Comparison of ENCODE assay signal across 12 cellular contexts in the genomic region with DNA sequence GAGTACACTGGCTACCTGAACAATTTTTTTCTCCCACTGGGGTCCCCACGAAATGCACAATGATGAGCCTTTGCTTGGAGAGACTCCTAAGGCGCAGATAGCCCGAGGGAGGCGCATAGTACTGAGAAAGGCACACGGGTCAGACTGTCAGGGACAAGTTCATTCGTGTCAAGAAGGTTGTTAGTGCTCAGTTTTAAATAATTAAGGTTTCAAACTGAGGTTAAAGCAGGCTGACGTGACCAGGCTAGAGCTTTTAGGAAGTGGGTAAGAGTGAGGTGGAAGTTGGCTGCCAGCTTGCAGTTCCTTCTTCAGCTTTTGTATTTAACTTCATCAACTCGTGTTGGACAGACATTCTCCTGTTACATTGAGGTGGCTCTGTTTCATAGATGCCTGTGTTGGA. TPM values are rescaled to one million over a fixed set of nuclear protein-coding genes. Genes with fewer than 3 reads are reported as not detected.
DNase-seq lines count a peak whose midpoint lies in the region; ATAC-seq, FAIRE-seq and TF ChIP-seq lines count a peak whose summit lies in the region.
"Had no signal": no experiment of that assay in that cellular context is flagged by ENCODE, and none has a peak within 500 bp of the region (broad histone marks: within the 10 kb centered on the region; RNA-seq: fewer than 3 reads in every experiment).

No MANE protein-coding gene starts in this region.

- H2AFZ ChIP-seq in mammary epithelial cell (ENCODE audit: low read depth, low read length) (no peak overlapping the region), K562 (ENCODE audit: low read depth, low read length) (no peak overlapping the region)

- peaks cover 68% of the 10 kb centered on the region for H3K79me2 ChIP-seq in mammary epithelial cell (ENCODE audit: insufficient read depth, low read length)
- H3K79me2 ChIP-seq in K562 (ENCODE audit: control insufficient read depth, insufficient read depth, low read length), result peaks cover 73% of the 10 kb centered on the region

- H3K9me3 ChIP-seq in mammary epithelial cell (replicated peaks; ENCODE audit: insufficient read depth, low read length), result no peaks in the 10 kb centered on the region
- H3K9me3 ChIP-seq in breast epithelium, result no peaks in the 10 kb centered on the region
- H3K9me3 ChIP-seq in K562 (replicated peaks; ENCODE audit: control insufficient read depth, insufficient read depth, low read depth, low read length), result no peaks in the 10 kb centered on the region
- H3K9me3 ChIP-seq in body of pancreas, result no peaks in the 10 kb centered on the region
- H3K9me3 ChIP-seq: suprapubic skin had no signal

- CTCF ChIA-PET in mammary epithelial cell (lab: Charles Lee; ENCODE audit: low non-redundant PET), result no interaction called here
- CTCF ChIA-PET in K562 (lab: Yijun Ruan, JAX; ENCODE audit: low intra/inter-chr PET ratio), result no interaction called here

- H3K27ac ChIP-seq in mammary epithelial cell (ENCODE audit: insufficient read depth, low read depth, low read length) (no peak overlapping the region), breast epithelium (no peak overlapping the region), HL-60 (replicated peaks) (peak overlapping the region; percentile 35), K562 (ENCODE audit: extremely low read depth, low read depth, low read length) (no peak overlapping the region), body of pancreas (no peak overlapping the region)
- H3K27ac ChIP-seq: suprapubic skin had no signal

- no peak for TF ChIP-seq RAD21 in K562 (CRISPR knock-in tag; conservative IDR thresholded peaks at IDR 0.05 in 1 of 2, IDR thresholded peaks at IDR 0.05 in 1 of 2)

- H4K20me1 ChIP-seq in mammary epithelial cell (ENCODE audit: insufficient read depth, low read length), result no peaks in the 10 kb centered on the region
- H4K20me1 ChIP-seq in K562 (replicated peaks; ENCODE audit: control insufficient read depth, insufficient read depth, low read length), result peaks cover 20% of the 10 kb centered on the region

- peaks cover 6% of the 10 kb centered on the region for H3K9me1 ChIP-seq in K562 (ENCODE audit: control insufficient read depth, insufficient read depth, low read length)

- intact Hi-C loops in mammary epithelial cell (cut with micrococcal nuclease), result no loop called here
- intact Hi-C loops in breast epithelium (cut with DNase I; ENCODE audit: low total_unique reads), result no loop called here
- intact Hi-C loops in K562 (cut with micrococcal nuclease), result no loop called here
- intact Hi-C loops in body of pancreas (cut with DNase I), result no loop called here

- H3K36me3 Mint-ChIP-seq in stimulated activated effector memory CD8-positive, alpha-beta T cell treated with anti-CD3 and anti-CD28 coated beads, Interleukin-12 subunit alpha, Interleukin-12 subunit beta, amount 100 ng/mL, for 72 hours, result peaks cover 75% of the 10 kb centered on the region

- peaks cover 15% of the 10 kb centered on the region for H3K4me1 ChIP-seq in mammary epithelial cell (ENCODE audit: insufficient read depth, low read length)
- no peaks in the 10 kb centered on the region for H3K4me1 ChIP-seq in breast epithelium
- peaks cover 0 to 28% of the 10 kb centered on the region in 2 experiments; a peak in 4 of 5 replicates for H3K4me1 ChIP-seq in K562 (replicated peaks in 1 of 2; ENCODE audit: control insufficient read depth in 2 of 2, insufficient read depth in 2 of 2, low read length in 2 of 2)
- H3K4me1 ChIP-seq in body of pancreas, result peaks cover 15% of the 10 kb centered on the region

- ATAC-seq in K562, result peak; percentile 56
- peak; percentile 45 for ATAC-seq in stimulated activated effector memory CD8-positive, alpha-beta T cell treated with anti-CD3 and anti-CD28 coated beads, Interleukin-12 subunit alpha, Interleukin-12 subunit beta, amount 100 ng/mL, for 72 hours
- ATAC-seq in GM18519 (IDR thresholded peaks at IDR 0.05; ENCODE audit: low FRiP score, unreplicated experiment), result no peak
- no peak for ATAC-seq in body of pancreas

- in situ Hi-C loops in mammary epithelial cell (cut with MboI; ENCODE audit: low sequenced_read_pairs in 2 of 2), result no loop called here
- in situ Hi-C loops in K562 (cut with MboI), result no loop called here

- DNase-seq in mammary epithelial cell (no peak), breast epithelium (ENCODE audit: low spot score in 2 of 2) (no peak), HL-60 (ENCODE audit: low read depth in 1 of 2, low spot score in 1 of 2) (peak in 1 of 2 experiments; percentile 48), K562 (ENCODE audit: extremely low read depth in 1 of 4, low spot score in 3 of 4) (no peak), body of pancreas (no peak)
- no peak for DNase-seq in stimulated activated effector memory CD8-positive, alpha-beta T cell treated with anti-CD3 and anti-CD28 coated beads, Interleukin-12 subunit alpha, Interleukin-12 subunit beta, amount 100 ng/mL, for 72 hours (ENCODE audit: low spot score in 2 of 2)
- DNase-seq in stimulated activated naive CD4-positive, alpha-beta T cell (lab: John Stamatoyannopoulos, UW), result no peak
- DNase-seq: DMS 273 treated with DMSO at 0.1 percent for 48 hours; stimulated activated CD4-positive, alpha-beta T cell treated with anti-CD3 and anti-CD28 coated beads, Interleukin-4, amount 100 ng/mL, for 4 hours; T1000 had no signal

- no peak for FAIRE-seq in K562 (lab: Jason Lieb, UNC)

- no peak for TF ChIP-seq EP300 in K562 (IDR thresholded peaks at IDR 0.05; ENCODE audit: low read length)

- H3K4me1 Mint-ChIP-seq in stimulated activated effector memory CD8-positive, alpha-beta T cell treated with anti-CD3 and anti-CD28 coated beads, Interleukin-12 subunit alpha, Interleukin-12 subunit beta, amount 100 ng/mL, for 72 hours, result peaks cover 31% of the 10 kb centered on the region

- H3K4me3 ChIP-seq in mammary epithelial cell (replicated peaks in 1 of 3; ENCODE audit: insufficient read depth in 1 of 3, low read depth in 2 of 3, low read length in 3 of 3), result no peak overlapping the region
- no peak overlapping the region for H3K4me3 ChIP-seq in breast epithelium
- no peak overlapping the region for H3K4me3 ChIP-seq in HL-60 (replicated peaks; ENCODE audit: insufficient read depth, low read length)
- no peak overlapping the region for H3K4me3 ChIP-seq in K562
- no peak overlapping the region for H3K4me3 ChIP-seq in body of pancreas
- H3K4me3 ChIP-seq: suprapubic skin had no signal

- BruUV-seq in mammary epithelial cell (replicated peaks; lab: Mats Ljungman, UMichigan) (no TSS peak), K562 (replicated peaks; lab: Mats Ljungman, UMichigan) (no TSS peak)

- peak overlapping the region; percentile 56 for H3K4me2 ChIP-seq in mammary epithelial cell (ENCODE audit: insufficient read depth, low read depth, low read length)
- H3K4me2 ChIP-seq in K562 (ENCODE audit: insufficient read depth, low read length), result no peak overlapping the region

- dilution Hi-C loops in mammary epithelial cell (cut with HindIII; ENCODE audit: low sequenced_read_pairs), result no loop called here

- no peaks in the 10 kb centered on the region for H3K9me3 Mint-ChIP-seq in stimulated activated effector memory CD8-positive, alpha-beta T cell treated with anti-CD3 and anti-CD28 coated beads, Interleukin-12 subunit alpha, Interleukin-12 subunit beta, amount 100 ng/mL, for 72 hours

- TF ChIP-seq CTCF in mammary epithelial cell (conservative IDR thresholded peaks at IDR 0.05 in 1 of 2, IDR thresholded peaks at IDR 0.05 in 1 of 2; ENCODE audit: extremely low read depth in 1 of 2, insufficient read depth in 1 of 2, low read depth in 1 of 2, low read length in 2 of 2) (no peak), breast epithelium (IDR thresholded peaks at IDR 0.05) (no peak), HL-60 (IDR thresholded peaks at IDR 0.05; ENCODE audit: insufficient read depth, low read length) (no peak), K562 (IDR thresholded peaks at IDR 0.05 in 2 of 3, conservative IDR thresholded peaks at IDR 0.05 in 1 of 3; ENCODE audit: insufficient read depth in 2 of 3, low read depth in 1 of 3, low read length in 3 of 3) (no peak), body of pancreas (IDR thresholded peaks at IDR 0.05) (no peak)

- H3K36me3 ChIP-seq in mammary epithelial cell (ENCODE audit: insufficient read depth, low read length) (no peaks in the 10 kb centered on the region), breast epithelium (no peaks in the 10 kb centered on the region), K562 (ENCODE audit: control insufficient read depth, insufficient read depth, low read length) (peaks cover 56% of the 10 kb centered on the region), body of pancreas (replicated peaks in 1 of 2; ENCODE audit: insufficient read depth in 1 of 2, low read depth in 2 of 2) (peaks cover 0 to 6% of the 10 kb centered on the region in 2 donors)

- H3K27me3 ChIP-seq in mammary epithelial cell (ENCODE audit: insufficient read depth, low read length) (no peaks in the 10 kb centered on the region), breast epithelium (no peaks in the 10 kb centered on the region), HL-60 (ENCODE audit: insufficient read depth, poor library complexity, severe bottlenecking) (no peaks in the 10 kb centered on the region), K562 (ENCODE audit: control insufficient read depth in 2 of 2, insufficient read depth in 2 of 2, low read length in 2 of 2) (no peaks in the 10 kb centered on the region), body of pancreas (no peaks in the 10 kb centered on the region)
- H3K27me3 ChIP-seq: suprapubic skin had no signal

- H3K27ac Mint-ChIP-seq in stimulated activated effector memory CD8-positive, alpha-beta T cell treated with anti-CD3 and anti-CD28 coated beads, Interleukin-12 subunit alpha, Interleukin-12 subunit beta, amount 100 ng/mL, for 72 hours, result peak overlapping the region; percentile 64

- TF ChIP-seq POLR2A in breast epithelium (IDR thresholded peaks at IDR 0.05) (no peak), K562 (conservative IDR thresholded peaks at IDR 0.05) (no peak), body of pancreas (IDR thresholded peaks at IDR 0.05) (no peak)

- POLR2A ChIA-PET in K562 (lab: Yijun Ruan, JAX), result interaction anchor here (0.9 to 1.8 kb wide), 3 partner anchors 10 to 25 kb away, joined by 4 to 10 read pairs (median 4); no protein-coding TSS in a partner anchor

- WGBS in mammary epithelial cell (ENCODE audit: low coverage, missing lambda C conversion rate), result 17% methylated on average over 8 of the region's 8 CpGs
- 56% methylated on average over 8 of the region's 8 CpGs for WGBS in K562 (ENCODE audit: insufficient coverage, low coverage, missing lambda C conversion rate)
- WGBS in body of pancreas, 2 donors, result 71 to 85% methylated on average over 8 of the region's 8 CpGs

- H3K4me3 Mint-ChIP-seq in stimulated activated effector memory CD8-positive, alpha-beta T cell treated with anti-CD3 and anti-CD28 coated beads, Interleukin-12 subunit alpha, Interleukin-12 subunit beta, amount 100 ng/mL, for 72 hours, result no peak overlapping the region

- H3K9ac ChIP-seq in mammary epithelial cell (ENCODE audit: insufficient read depth, low read length) (no peak overlapping the region), K562 (ENCODE audit: insufficient read depth in 1 of 2, low read depth in 2 of 2, low read length in 2 of 2) (0 out of 4 replicates have a peak overlapping the region, but pooled peaks of 1 of the 2 experiments have one; percentile 16)

RNA-seq across cellular contexts. Expression of gene RBM33, which starts 31.6 kb away (rescaled TPM):
- total RNA-seq in mammary epithelial cell (10 to 100 TPM; 22.2 to 54.3 TPM), breast epithelium (10 to 100 TPM; 34.9 to 58.8 (median 46.5) TPM), K562 (2014; rRNA removed) (29.9 and 41.8 TPM in 2 replicates), K562 (2014; rRNA removed; fragmentation: Illumina TruSeq; extraction: Trizol) (39.3 and 47.4 TPM in 2 replicates), K562 (2015; rRNA removed; fragmentation: Illumina TruSeq; extraction: Trizol) (32.8 and 33.9 TPM in 2 replicates), K562 (2021) (67.6 and 80.7 TPM in 2 replicates), body of pancreas (10 to 100 TPM; 30.6 to 78.4 TPM)
- polyA plus RNA-seq in mammary epithelial cell (5.0 TPM), K562 (2011; rRNA removed) (16.1 and 17.0 TPM in 2 replicates), K562 (2014; fragmentation: Illumina TruSeq; extraction: Trizol) (23.0 and 28.7 TPM in 2 replicates), K562 (2014; fragmentation: Nextera tagmentation; extraction: Ambion mirVana) (1 to 10 TPM; 4.4 to 4.7 TPM), K562 (2014; rRNA removed) (27.3 and 31.7 TPM in 2 replicates)
- polyA minus RNA-seq in mammary epithelial cell, result 19.8 TPM
- 115 and 326 TPM in 2 replicates for total RNA-seq in K562 (2011; cell fraction: chromatin; rRNA removed; ENCODE audit: low replicate concordance)
- total RNA-seq in K562 (2011; cell fraction: nucleolus; rRNA removed), result 62.0 and 78.6 TPM in 2 replicates
- 144 and 212 TPM in 2 replicates for total RNA-seq in K562 (2011; cell fraction: nucleoplasm; rRNA removed)
- polyA plus RNA-seq in K562 (2011; cell fraction: cytosol; rRNA removed), result 11.1 and 15.9 TPM in 2 replicates
- 97.0 and 123 TPM in 2 replicates for polyA plus RNA-seq in K562 (2011; cell fraction: nucleus; rRNA removed)
- 23.0 and 24.9 TPM in 2 replicates for polyA plus RNA-seq in K562 (2012)
- 84.2 and 91.2 TPM in 2 replicates for polyA minus RNA-seq in K562 (2011; rRNA and poly(A)+ RNA removed)
- polyA minus RNA-seq in K562 (2011; cell fraction: cytosol; rRNA and poly(A)+ RNA removed), result 23.9 and 28.3 TPM in 2 replicates
- 74.0 and 74.6 TPM in 2 replicates for polyA minus RNA-seq in K562 (2011; cell fraction: nucleus; rRNA and poly(A)+ RNA removed)

Comparison
In these comparisons a context has a peak if more than half of its experiments do, and no peak if none do; other contexts are left out.
1. ATAC-seq: peak in K562 (single experiment) and stimulated activated effector memory CD8-positive, alpha-beta T cell treated with anti-CD3 and anti-CD28 coated beads, Interleukin-12 subunit alpha, Interleukin-12 subunit beta, amount 100 ng/mL, for 72 hours (single experiment); none in GM18519 (single experiment) and body of pancreas (single experiment).